Comparison of ENCODE assay signal across 10 cellular contexts in the genomic region with DNA sequence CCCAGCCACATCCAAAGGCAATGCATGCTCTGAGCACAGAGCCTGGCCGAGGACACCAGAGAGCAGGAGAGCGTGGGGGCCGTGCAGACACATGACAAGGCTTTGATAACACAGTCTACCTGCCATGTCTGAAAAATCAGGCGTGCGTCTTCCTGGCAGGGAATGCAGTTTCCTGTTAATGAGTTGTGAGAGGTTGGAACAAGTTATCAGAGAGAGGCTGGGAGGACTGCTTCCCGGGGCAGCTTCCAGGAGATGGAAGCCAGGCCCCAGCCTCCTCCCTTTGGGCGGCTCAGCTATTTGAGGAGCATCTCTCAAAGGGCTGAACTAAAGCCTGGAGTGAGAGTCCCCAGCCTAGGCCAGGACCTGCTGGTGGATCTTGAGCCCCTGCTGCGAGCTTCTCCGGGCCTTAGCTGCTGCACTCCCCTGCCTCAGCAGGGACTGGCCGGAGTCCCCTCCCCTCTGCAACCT.
DNase-seq lines count a peak whose midpoint lies in the region; ATAC-seq, FAIRE-seq and TF ChIP-seq lines count a peak whose summit lies in the region.
"Had no signal": no experiment of that assay in that cellular context is flagged by ENCODE, and none has a peak within 500 bp of the region (broad histone marks: within the 10 kb centered on the region; RNA-seq: fewer than 3 reads in every experiment).

No MANE protein-coding gene starts in this region.

- DNase-seq in NCI-H2029 (lab: John Stamatoyannopoulos, UW) (peak; percentile 26), NCI-H2029 treated with DMSO at 0.1 percent for 48 hours (lab: John Stamatoyannopoulos, UW) (no peak), H1 (ENCODE audit: low read depth in 1 of 2, low spot score in 2 of 2) (peak in 1 of 2 experiments; percentile 50), mesenchymal stem cell (peak; percentile 57), upper lobe of left lung (peak; percentile 35 to 41), germinal center (ENCODE audit: low spot score) (no peak), SKM-1 (lab: John Stamatoyannopoulos, UW; ENCODE audit: unreplicated experiment) (no peak)
- DNase-seq in stimulated activated naive CD4-positive, alpha-beta T cell treated with Interleukin-2 at 50 U/mL for 16 hours (lab: John Stamatoyannopoulos, UW) = no peak
- DNase-seq: activated naive CD4-positive, alpha-beta T cell treated with Interleukin-2 at 50 U/mL for 16 hours had no signal

- H3K79me1 ChIP-seq in H1 (ENCODE audit: low read depth, low read length) = no peaks in the 10 kb centered on the region
- no peaks in the 10 kb centered on the region for H3K79me1 ChIP-seq in mesenchymal stem cell (replicated peaks; ENCODE audit: low read length, poor library complexity, severe bottlenecking)

- H2BK12ac ChIP-seq in H1 (ENCODE audit: low read depth, low read length) (peak overlapping the region; percentile 63), mesenchymal stem cell (ENCODE audit: low read length in 2 of 2) (no peak overlapping the region)

- TF ChIP-seq POLR2A in H1 (IDR thresholded peaks at IDR 0.05; ENCODE audit: control extremely low read depth in 1 of 2, low read depth in 2 of 2, low read length in 2 of 2) = no peak
- no peak for TF ChIP-seq POLR2A in upper lobe of left lung (IDR thresholded peaks at IDR 0.05)

- H4K91ac ChIP-seq in H1 (replicated peaks; ENCODE audit: insufficient read length, low read length) = no peak overlapping the region
- no peak overlapping the region for H4K91ac ChIP-seq in mesenchymal stem cell (ENCODE audit: low read length)

- WGBS in H1 (ENCODE audit: extremely low coverage in 1 of 2, insufficient coverage in 1 of 2, insufficient read length in 1 of 2, insufficient replicate concordance in 2 of 2, low coverage in 1 of 2, low lambda C conversion rate in 2 of 2, missing lambda C conversion rate in 1 of 2), 2 experiments = 80% methylated on average over 9 of the region's 10 CpGs; no CpG with 5 or more reads in 1 of the 2 experiments
- 24% methylated on average over 10 of the region's 10 CpGs for WGBS in mesenchymal stem cell
- WGBS in upper lobe of left lung, 2 donors = 46 to 53% methylated on average over 7 to 10 of the region's 10 CpGs

- H4K8ac ChIP-seq in H1 (ENCODE audit: extremely low read depth, insufficient read depth, low read length) (no peak overlapping the region; the same call in 1 of the 2 replicates), mesenchymal stem cell (ENCODE audit: low read length) (no peak overlapping the region)

- no peak overlapping the region for H4K5ac ChIP-seq in H1 (ENCODE audit: insufficient read length, low read depth, low read length)

- peak overlapping the region; percentile 4 for H3K14ac ChIP-seq in H1 (ENCODE audit: insufficient read length)
- no peak overlapping the region for H3K14ac ChIP-seq in mesenchymal stem cell (ENCODE audit: low read length in 2 of 2)

- H2AFZ ChIP-seq in H1 (ENCODE audit: low read length) (no peak overlapping the region), mesenchymal stem cell (ENCODE audit: low read depth, low read length) (no peak overlapping the region)

- H3K79me2 ChIP-seq in H1 (ENCODE audit: control insufficient read depth in 1 of 2, insufficient read depth in 2 of 2, low read length in 2 of 2) = no peaks in the 10 kb centered on the region

- no peaks in the 10 kb centered on the region for H4K20me1 ChIP-seq in H1 (replicated peaks in 1 of 2; ENCODE audit: control insufficient read depth in 1 of 2, insufficient read depth in 2 of 2, low read length in 2 of 2)

- POLR2A ChIA-PET in H1 (lab: Charles Lee; ENCODE audit: partially characterized antibody) = interaction anchor here (0.7 kb wide), 1 partner anchor 23 kb away, joined by 3 read pairs; no protein-coding TSS in a partner anchor

- no peaks in the 10 kb centered on the region for H3K9me3 ChIP-seq in H1 (ENCODE audit: insufficient read depth in 2 of 2, low read depth in 1 of 2, low read length in 1 of 2)
- H3K9me3 ChIP-seq in mesenchymal stem cell (ENCODE audit: control insufficient read depth, low read length) = no peaks in the 10 kb centered on the region
- H3K9me3 ChIP-seq in upper lobe of left lung = no peaks in the 10 kb centered on the region

- no peak overlapping the region for H3K9ac ChIP-seq in H1 (replicated peaks in 1 of 4; ENCODE audit: extremely low read depth in 1 of 4, low read depth in 3 of 4, low read length in 3 of 4)
- peak overlapping the region; percentile 17 for H3K9ac ChIP-seq in mesenchymal stem cell (ENCODE audit: low read length)

- ATAC-seq in upper lobe of left lung (ENCODE audit: low FRiP score in 2 of 2) = peak; percentile 15 to 78

- H3K18ac ChIP-seq in H1 (ENCODE audit: extremely low read depth, low read length) (peak overlapping the region; percentile 15; the same call in 1 of the 2 replicates), mesenchymal stem cell (ENCODE audit: low read depth in 1 of 2, low read length in 2 of 2) (no peak overlapping the region)

- H3K4me3 ChIP-seq in H1 (ENCODE audit: extremely low read depth in 1 of 4, insufficient read depth in 2 of 4, low read depth in 3 of 4, low read length in 4 of 4) (no peak overlapping the region), mesenchymal stem cell (ENCODE audit: insufficient read depth in 1 of 2, low read depth in 1 of 2, low read length in 2 of 2) (peak overlapping the region in 1 of 2 experiments; percentile 35), upper lobe of left lung (no peak overlapping the region)

- no peak for TF ChIP-seq EP300 in H1 (IDR thresholded peaks at IDR 0.05; ENCODE audit: borderline replicate concordance in 1 of 2, low read depth in 2 of 2, low read length in 2 of 2)
- TF ChIP-seq EP300 in upper lobe of left lung (IDR thresholded peaks at IDR 0.05) = no peak

- no peak overlapping the region; a peak in 1 of 4 replicates for H3K4me2 ChIP-seq in H1 (ENCODE audit: insufficient read depth in 1 of 2, low read depth in 2 of 2, low read length in 2 of 2)
- H3K4me2 ChIP-seq in mesenchymal stem cell (ENCODE audit: low read length, poor library complexity, severe bottlenecking) = no peak overlapping the region

- FAIRE-seq in H1 (lab: Jason Lieb, UNC) = no peak

- H3K4ac ChIP-seq in H1 (replicated peaks; ENCODE audit: insufficient read length, low read depth, low read length) (no peak overlapping the region), mesenchymal stem cell (ENCODE audit: low read depth in 1 of 2, low read length in 2 of 2) (no peak overlapping the region)

- H3K36me3 ChIP-seq in H1 (ENCODE audit: control insufficient read depth in 2 of 4, insufficient read depth in 4 of 4, low read length in 3 of 4) = no peaks in the 10 kb centered on the region
- H3K36me3 ChIP-seq in mesenchymal stem cell (ENCODE audit: control insufficient read depth in 1 of 2, insufficient read depth in 2 of 2, low read depth in 1 of 2, low read length in 2 of 2) = no peaks in the 10 kb centered on the region
- H3K36me3 ChIP-seq in upper lobe of left lung = no peaks in the 10 kb centered on the region

- H3K4me1 ChIP-seq in H1 (replicated peaks in 1 of 4; ENCODE audit: control insufficient read depth in 3 of 4, insufficient read depth in 4 of 4, low read length in 3 of 4) (peaks cover 9 to 25% (median 17%) of the 10 kb centered on the region in 4 experiments), mesenchymal stem cell (ENCODE audit: control insufficient read depth, insufficient read depth, low read depth, low read length) (peaks cover 19% of the 10 kb centered on the region), upper lobe of left lung (peaks cover 22 to 28% (median 24%) of the 10 kb centered on the region in 4 donors)

- peak overlapping the region; percentile 40; the same call in 1 of the 2 replicates for H2BK5ac ChIP-seq in H1 (ENCODE audit: low read depth, low read length)
- no peak overlapping the region for H2BK5ac ChIP-seq in mesenchymal stem cell (ENCODE audit: low read depth, low read length, poor library complexity, severe bottlenecking)

- TF ChIP-seq RAD21 in H1 (IDR thresholded peaks at IDR 0.05 in 1 of 2, conservative IDR thresholded peaks at IDR 0.05 in 1 of 2; ENCODE audit: low read depth in 2 of 2, low read length in 2 of 2) = no peak

- peak overlapping the region; percentile 75; the same call in 1 of the 2 replicates for H2BK20ac ChIP-seq in H1 (ENCODE audit: low read length)

- no peak overlapping the region for H3K56ac ChIP-seq in H1 (replicated peaks; ENCODE audit: insufficient read length, low read depth, low read length)

- H2AK5ac ChIP-seq in H1 (ENCODE audit: low read depth, low read length) (peak overlapping the region; percentile 66), mesenchymal stem cell (ENCODE audit: low read length, severe bottlenecking) (no peak overlapping the region)

- H3K23ac ChIP-seq in H1 (ENCODE audit: insufficient read length) (no peak overlapping the region), mesenchymal stem cell (ENCODE audit: low read length in 2 of 2) (no peak overlapping the region)

- no peak overlapping the region for H2BK120ac ChIP-seq in H1 (replicated peaks; ENCODE audit: low read depth, low read length)
- no peak overlapping the region for H2BK120ac ChIP-seq in mesenchymal stem cell (ENCODE audit: low read depth, low read length)

- no peaks in the 10 kb centered on the region for H3K23me2 ChIP-seq in H1 (ENCODE audit: low read depth, low read length)

- H2BK15ac ChIP-seq in H1 (ENCODE audit: low read length) = no peak overlapping the region; the same call in 1 of the 2 replicates
- H2BK15ac ChIP-seq in mesenchymal stem cell (ENCODE audit: low read depth, poor library complexity, severe bottlenecking) = no peak overlapping the region

- H3K27me3 ChIP-seq in H1 (replicated peaks in 1 of 4; ENCODE audit: control insufficient read depth in 3 of 4, extremely low read depth in 1 of 4, insufficient read depth in 3 of 4, low read length in 3 of 4) = no peaks in the 10 kb centered on the region
- H3K27me3 ChIP-seq in mesenchymal stem cell (ENCODE audit: control insufficient read depth in 1 of 2, insufficient read depth in 1 of 2, low read length in 2 of 2) = peaks cover 0 to 45% of the 10 kb centered on the region in 2 experiments
- no peaks in the 10 kb centered on the region for H3K27me3 ChIP-seq in upper lobe of left lung

- H3K27ac ChIP-seq in H1 (ENCODE audit: low read depth, low read length) = no peak overlapping the region
- no peak overlapping the region for H3K27ac ChIP-seq in mesenchymal stem cell (ENCODE audit: low read length, poor library complexity, severe bottlenecking)
- H3K27ac ChIP-seq in upper lobe of left lung = peak overlapping the region in 3 of 4 donors; percentile 9 to 48 (median 19)
- H3K27ac ChIP-seq: RWPE1 had no signal

- CTCF ChIA-PET in H1 (lab: Charles Lee; ENCODE audit: partially characterized antibody) = interaction anchor here (0.6 to 7.8 kb wide), 15 partner anchors 9 to 1001 kb away, joined by 3 to 53 read pairs (median 3); no protein-coding TSS in a partner anchor

- no peak for TF ChIP-seq CTCF in H1 (IDR thresholded peaks at IDR 0.05; ENCODE audit: control extremely low read depth in 1 of 3, insufficient read depth in 1 of 3, low read depth in 1 of 3, low read length in 3 of 3)
- TF ChIP-seq CTCF in upper lobe of left lung (IDR thresholded peaks at IDR 0.05) = no peak

Comparison
In these comparisons a context has a peak if more than half of its experiments do, and no peak if none do; other contexts are left out.
1. DNase-seq: peak in NCI-H2029 (single experiment), mesenchymal stem cell (single experiment) and upper lobe of left lung (2 of 2); none in NCI-H2029 treated with DMSO at 0.1 percent for 48 hours (single experiment), germinal center (single experiment), stimulated activated naive CD4-positive, alpha-beta T cell treated with Interleukin-2 at 50 U/mL for 16 hours (single experiment) and SKM-1 (single experiment).
2. H3K27ac ChIP-seq: peak in upper lobe of left lung (3 of 4); none in H1 (single experiment) and mesenchymal stem cell (single experiment).